Comparison of ENCODE assay signal across 20 cellular contexts in the genomic region with DNA sequence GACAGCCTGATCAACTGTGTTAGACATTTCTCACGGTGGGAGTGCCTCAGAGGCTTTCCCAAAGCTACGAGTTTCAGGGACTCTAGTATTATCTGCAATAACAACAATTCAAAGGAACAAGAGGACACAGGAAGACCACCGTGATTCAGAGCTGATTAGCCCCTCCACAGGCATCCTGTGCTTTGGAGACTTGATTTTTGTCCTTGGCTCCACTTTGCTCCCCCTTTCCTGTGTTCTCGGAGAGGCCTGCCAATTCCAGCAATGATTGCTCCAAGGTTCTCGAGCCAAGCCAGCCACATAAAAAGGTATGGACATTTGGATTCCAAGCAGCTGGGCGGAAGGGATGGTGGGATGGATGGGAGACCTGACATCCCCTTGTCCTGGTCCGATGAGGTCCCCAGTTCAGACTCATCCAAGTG. TPM values are rescaled to one million over a fixed set of nuclear protein-coding genes. Genes with fewer than 3 reads are reported as not detected.
A peak's percentile ranks its signal among the peaks of the same experiment; 100 is the strongest.
DNase-seq lines count a peak whose midpoint lies in the region; ATAC-seq, FAIRE-seq and TF ChIP-seq lines count a peak whose summit lies in the region.
"Had no signal": no experiment of that assay in that cellular context is flagged by ENCODE, and none has a peak within 500 bp of the region (broad histone marks: within the 10 kb centered on the region; RNA-seq: fewer than 3 reads in every experiment).

No MANE protein-coding gene starts in this region.

- no peak overlapping the region for H2BK5ac ChIP-seq in IMR-90 (ENCODE audit: low read depth, low read length, poor library complexity, severe bottlenecking)

- no peak overlapping the region for H2AFZ ChIP-seq in IMR-90 (replicated peaks; ENCODE audit: low read length, poor library complexity)
- no peak overlapping the region for H2AFZ ChIP-seq in GM12878 (ENCODE audit: control insufficient read depth, low read depth, low read length)

- H2AK5ac ChIP-seq in IMR-90 (ENCODE audit: low read depth, low read length), result peak overlapping the region; percentile 51; the same call in 1 of the 2 replicates

- H3K9ac ChIP-seq in IMR-90 (ENCODE audit: low read depth, low read length), result no peak overlapping the region
- H3K9ac ChIP-seq in GM12878 (ENCODE audit: control insufficient read depth, insufficient read depth, low read length), result peak overlapping the region; percentile 24; the same call in 1 of the 2 replicates

- POLR2A ChIA-PET in IMR-90 (lab: Charles Lee; ENCODE audit: unreplicated experiment) (no interaction called here), GM12878 (lab: Charles Lee) (interaction anchor here (0.6 to 6.4 kb wide), 2 partner anchors 11 to 29 kb away, joined by 3 to 67 read pairs; partner anchors contain the start of gene EHD4)

- no peak overlapping the region for H3K18ac ChIP-seq in IMR-90 (ENCODE audit: low read depth, low read length)

- H3K79me1 ChIP-seq in IMR-90 (ENCODE audit: low read depth in 1 of 2, low read length in 2 of 2), result peaks cover 37 to 69% of the 10 kb centered on the region in 2 experiments

- no peak for FAIRE-seq in GM12878 (lab: Jason Lieb, UNC)
- FAIRE-seq: colon had no signal

- H4K91ac ChIP-seq in IMR-90 (ENCODE audit: insufficient read depth, low read depth, low read length), result no peak overlapping the region

- H2BK20ac ChIP-seq in IMR-90 (ENCODE audit: low read depth, low read length), result no peak overlapping the region

- no peak overlapping the region for H3K56ac ChIP-seq in IMR-90 (ENCODE audit: extremely low read depth, insufficient read depth, low read length)

- H3K14ac ChIP-seq in IMR-90 (replicated peaks; ENCODE audit: low read depth, low read length), result peak overlapping the region; percentile 48; the same call in 1 of the 2 replicates

- BruUV-seq in IMR-90 (replicated peaks; lab: Mats Ljungman, UMichigan) (no TSS peak), GM12878 (replicated peaks; lab: Mats Ljungman, UMichigan) (no TSS peak)

- intact Hi-C loops in IMR-90 (cut with micrococcal nuclease), result no loop called here
- intact Hi-C loops in GM12878 (cut with micrococcal nuclease; ENCODE audit: unreplicated experiment), result no loop called here
- intact Hi-C loops in left ventricle myocardium superior (cut with micrococcal nuclease), result no loop called here

- peaks cover 10% of the 10 kb centered on the region; the same call in 1 of the 2 replicates for H4K20me1 ChIP-seq in IMR-90 (ENCODE audit: insufficient read depth, low read length)
- no peaks in the 10 kb centered on the region for H4K20me1 ChIP-seq in GM12878 (ENCODE audit: control insufficient read depth, insufficient read depth)

- TF ChIP-seq CTCF in IMR-90 (conservative IDR thresholded peaks at IDR 0.05; ENCODE audit: low read depth, low read length) (no peak), GM12878 (IDR thresholded peaks at IDR 0.05 in 2 of 3, conservative IDR thresholded peaks at IDR 0.05 in 1 of 3; ENCODE audit: control insufficient read depth in 2 of 3, extremely low read depth in 1 of 3, insufficient read depth in 1 of 3, low read depth in 3 of 3, low read length in 3 of 3) (no peak)

- no peak overlapping the region for H3K4me3 ChIP-seq in IMR-90 (ENCODE audit: insufficient read depth, low read depth, low read length)
- peak overlapping the region; percentile 14; the same call in 1 of the 2 replicates for H3K4me3 ChIP-seq in GM12878
- H3K4me3 ChIP-seq: K562, mucosa of descending colon, sigmoid colon had no signal

- H3K9me1 ChIP-seq in IMR-90 (ENCODE audit: insufficient read depth, low read length), result peaks cover 17% of the 10 kb centered on the region

- no peak overlapping the region for H3K4ac ChIP-seq in IMR-90 (ENCODE audit: low read depth, low read length)

- no peaks in the 10 kb centered on the region for H3K27me3 ChIP-seq in IMR-90 (ENCODE audit: control insufficient read depth, insufficient read depth, low read length)
- no peaks in the 10 kb centered on the region for H3K27me3 ChIP-seq in GM12878 (replicated peaks in 1 of 2; ENCODE audit: control insufficient read depth in 2 of 2, insufficient read depth in 2 of 2, low read length in 1 of 2)
- H3K27me3 ChIP-seq: sigmoid colon had no signal

- no peak overlapping the region for H2AK9ac ChIP-seq in IMR-90 (replicated peaks; ENCODE audit: low read depth, low read length, poor library complexity)

- no peak for ATAC-seq in IMR-90 (ENCODE audit: low read depth)
- no peak for ATAC-seq in GM12878
- ATAC-seq in left ventricle myocardium superior, result peak; percentile 52
- ATAC-seq in HG03139 (IDR thresholded peaks at IDR 0.05; ENCODE audit: unreplicated experiment), result no peak
- no peak for ATAC-seq in GM19395 (IDR thresholded peaks at IDR 0.05; ENCODE audit: unreplicated experiment)
- ATAC-seq: K562 had no signal

- TF ChIP-seq POLR2A in IMR-90 (IDR thresholded peaks at IDR 0.05; ENCODE audit: low read depth, low read length), result no peak
- no peak for TF ChIP-seq POLR2A in GM12878 (IDR thresholded peaks at IDR 0.05; ENCODE audit: low read depth, low read length)

- CTCF ChIA-PET in IMR-90 (lab: Yijun Ruan, JAX), result no interaction called here
- CTCF ChIA-PET in GM12878 (lab: Yijun Ruan, JAX), result interaction anchor here (1.8 to 3.4 kb wide), 4 partner anchors 9 to 53 kb away, joined by 6 to 13 read pairs (median 10); partner anchors contain the start of gene EHD4

- peak overlapping the region; percentile 60; the same call in 1 of the 2 replicates for H3K23ac ChIP-seq in IMR-90 (ENCODE audit: low read depth, low read length)

- peaks cover 72% of the 10 kb centered on the region for H3K79me2 ChIP-seq in GM12878 (ENCODE audit: control insufficient read depth, insufficient read depth, low read length)

- dilution Hi-C loops in IMR-90 (cut with HindIII; ENCODE audit: low sequenced_read_pairs, unreplicated experiment), result no loop called here

- RAD21 ChIA-PET in GM12878 (lab: Charles Lee; ENCODE audit: unreplicated experiment), result interaction anchor here (0.8 to 1.6 kb wide), 5 partner anchors 10 to 28 kb away, joined by 3 to 10 read pairs (median 4); partner anchors contain the start of gene EHD4

- H3K9me3 ChIP-seq in IMR-90 (ENCODE audit: control insufficient read depth, insufficient read depth, low read length) (no peaks in the 10 kb centered on the region), GM12878 (replicated peaks; ENCODE audit: control insufficient read depth, insufficient read depth, low read length) (no peaks in the 10 kb centered on the region)
- H3K9me3 ChIP-seq: mucosa of descending colon, sigmoid colon had no signal

- TF ChIP-seq EP300 in GM12878 (IDR thresholded peaks at IDR 0.05; ENCODE audit: borderline replicate concordance in 1 of 2, control insufficient read depth in 1 of 2, low read depth in 2 of 2, low read length in 2 of 2), result no peak

- 71% methylated on average over 4 of the region's 7 CpGs; no CpG with 5 or more reads in 1 of the 2 experiments for WGBS in IMR-90 (ENCODE audit: extremely low coverage in 2 of 2, insufficient read length in 1 of 2), 2 experiments
- WGBS in GM12878 (ENCODE audit: insufficient coverage, insufficient replicate concordance, low lambda C conversion rate, missing lambda C conversion rate), result 73% methylated on average over 7 of the region's 7 CpGs

- H3K4me1 ChIP-seq in IMR-90 (ENCODE audit: control insufficient read depth, insufficient read depth, low read length) (peaks cover 14% of the 10 kb centered on the region), GM12878 (ENCODE audit: control insufficient read depth, insufficient read depth, low read length) (peaks cover 24% of the 10 kb centered on the region)

- no peak overlapping the region for H2BK120ac ChIP-seq in IMR-90 (ENCODE audit: low read depth, low read length)

- no peak overlapping the region for H4K5ac ChIP-seq in IMR-90 (ENCODE audit: low read depth, low read length)

- peaks cover 3% of the 10 kb centered on the region for H3K36me3 ChIP-seq in IMR-90 (ENCODE audit: control insufficient read depth, insufficient read depth, low read length)
- H3K36me3 ChIP-seq in GM12878 (ENCODE audit: control insufficient read depth in 2 of 2, insufficient read depth in 2 of 2, low read length in 1 of 2), result peaks cover 12 to 15% of the 10 kb centered on the region in 2 experiments; a peak in 3 of 4 replicates

- in situ Hi-C loops in IMR-90 (cut with MboI; ENCODE audit: low sequenced_read_pairs) (no loop called here), GM12878 (cut with MboI) (no loop called here)

- H4K8ac ChIP-seq in IMR-90 (ENCODE audit: low read depth in 2 of 2, low read length in 2 of 2), result 0 out of 4 replicates have a peak overlapping the region, but pooled peaks of 1 of the 2 experiments have one; percentile 20

- SMC1A ChIA-PET in GM12878 (lab: Charles Lee; ENCODE audit: uncharacterized antibody, unreplicated experiment), result interaction anchor here (0.6 to 6.4 kb wide), 8 partner anchors 10 to 543 kb away, joined by 3 to 59 read pairs (median 3); partner anchors contain the start of gene EHD4

- H3K27ac ChIP-seq in IMR-90 (ENCODE audit: insufficient read depth, low read length) (no peak overlapping the region), GM12878 (ENCODE audit: control insufficient read depth, insufficient read depth) (peak overlapping the region; percentile 75)

- peak overlapping the region; percentile 42; the same call in 1 of the 3 replicates for H2BK15ac ChIP-seq in IMR-90 (ENCODE audit: low read depth, low read length)

- DNase-seq in IMR-90, result no peak
- no peak for DNase-seq in GM12878 (ENCODE audit: low read depth, low spot score)
- no peak for DNase-seq in left ventricle myocardium superior
- DNase-seq in stimulated activated CD8-positive, alpha-beta memory T cell treated with anti-CD3 and anti-CD28 coated beads, Interleukin-4, amount 100 ng/mL, for 48 hours, result peak; percentile 14
- DNase-seq in GM03348 (ENCODE audit: low spot score), result no peak
- no peak for DNase-seq in HPDE6-E6E7 (ENCODE audit: extremely low spot score)
- DNase-seq: activated CD4-positive, CD25-positive, alpha-beta regulatory T cell; activated gamma-delta T cell; anterior cingulate cortex; COR-L47; mucosa of descending colon; NCI-H2081; NCI-H524 treated with DMSO at 0.1 percent for 48 hours; SHP77 treated with DMSO at 0.1 percent for 48 hours; sigmoid colon; stimulated activated CD4-positive, alpha-beta T cell treated with anti-CD3 and anti-CD28 coated beads, Interleukin-2, amount 100 ng/mL, for 24 hours had no signal

- TF ChIP-seq RAD21 in IMR-90 (IDR thresholded peaks at IDR 0.05; ENCODE audit: low read length) (no peak), GM12878 (IDR thresholded peaks at IDR 0.05; ENCODE audit: insufficient read depth, low read depth, low read length) (no peak)

- H3K4me2 ChIP-seq in IMR-90 (ENCODE audit: low read depth, low read length) (no peak overlapping the region), GM12878 (ENCODE audit: control insufficient read depth, insufficient read depth) (peak overlapping the region; percentile 64)

RNA-seq across cellular contexts. Expression of gene EHD4, which starts 14.3 kb away (rescaled TPM):
- total RNA-seq in IMR-90 (2012; rRNA removed) (26.4 and 29.0 TPM in 2 replicates), GM12878 (2014; rRNA removed) (48.2 and 49.6 TPM in 2 replicates), GM12878 (2014; rRNA removed; fragmentation: Illumina TruSeq; extraction: Trizol) (24.3 and 26.0 TPM in 2 replicates), GM12878 (2021) (52.1 and 53.2 TPM in 2 replicates), left ventricle myocardium superior (53.5 TPM)
- polyA plus RNA-seq in IMR-90 (2012; rRNA removed) (21.0 and 21.1 TPM in 2 replicates), GM12878 (2011; rRNA removed) (25.6 and 42.2 TPM in 2 replicates), GM12878 (2014; fragmentation: Illumina TruSeq; extraction: Trizol) (18.9 and 29.3 TPM in 2 replicates), GM12878 (2014; fragmentation: Nextera tagmentation; extraction: Ambion mirVana) (1 to 10 TPM; 4.2 to 8.6 TPM), GM12878 (2014; rRNA removed) (47.3 and 50.1 TPM in 2 replicates), GM12878 (2016; fragmentation: Nextera tagmentation; extraction: Ambion mirVana) (10 to 100 TPM; 60.7 to 62.9 TPM)
- 13.2 and 20.3 TPM in 2 replicates for polyA plus RNA-seq in IMR-90 (2012; cell fraction: cytosol; rRNA removed)
- polyA plus RNA-seq in IMR-90 (2012; cell fraction: nucleus; rRNA removed; ENCODE audit: low replicate concordance), result 10.2 and 11.2 TPM in 2 replicates
- total RNA-seq in GM12878 (2013; cell fraction: nucleolus; rRNA removed), result 41.9 and 43.4 TPM in 2 replicates
- polyA plus RNA-seq in GM12878 (2011; ENCODE audit: low read depth), result 15.6 TPM
- 45.7 and 57.3 TPM in 2 replicates for polyA plus RNA-seq in GM12878 (2011; cell fraction: cytosol; rRNA removed)
- polyA plus RNA-seq in GM12878 (2011; cell fraction: nucleus; rRNA removed), result 28.0 and 35.6 TPM in 2 replicates
- polyA plus RNA-seq in GM12878 (2012), result 26.7 and 28.7 TPM in 2 replicates
- 50.8 and 76.6 TPM in 2 replicates for polyA minus RNA-seq in GM12878 (2011; rRNA and poly(A)+ RNA removed)
- 28.7 and 30.8 TPM in 2 replicates for polyA minus RNA-seq in GM12878 (2011; cell fraction: cytosol; rRNA and poly(A)+ RNA removed)
- 36.1 and 67.5 TPM in 2 replicates for polyA minus RNA-seq in GM12878 (2011; cell fraction: nucleus; rRNA and poly(A)+ RNA removed)
